27 cellular contexts compared by ENCODE assay signal in genomic region chr6:924661-925060, GRCh38.
"Had no signal": no experiment of that assay in that cellular context is flagged by ENCODE, and none has a peak within 500 bp of the region (broad histone marks: within the 10 kb centered on the region; RNA-seq: fewer than 3 reads in every experiment).

No MANE protein-coding gene starts in this region.

- DNase-seq: naive B cell; naive thymus-derived CD8-positive, alpha-beta T cell; nephron progenitor cell; nucleus accumbens; pancreas; right cardiac atrium; right lobe of liver; sigmoid colon; small intestine; stimulated activated CD4-positive, alpha-beta T cell treated with anti-CD3 and anti-CD28 coated beads, Interleukin-15, amount 100 ng/mL, for 24 hours; stimulated activated CD4-positive, alpha-beta T cell treated with anti-CD3 and anti-CD28 coated beads, Interleukin-2, amount 100 ng/mL, for 24 hours; stimulated activated CD4-positive, alpha-beta T cell treated with anti-CD3 and anti-CD28 coated beads, Interleukin-2, amount 100 ng/mL, for 48 hours; stimulated activated CD4-positive, alpha-beta T cell treated with anti-CD3 and anti-CD28 coated beads, Interleukin-4, amount 100 ng/mL, for 24 hours; stimulated activated naive B cell treated with anti-CD40 and anti-IgM and Interleukin-4, amounts not matched to agents 10 μg/mL and 1 μg/mL and 100 μg/mL, for 72 hours; stimulated activated naive CD4-positive, alpha-beta T cell treated with Interleukin-2 at 50 U/mL for 16 hours; stomach; tibial artery; transverse colon; upper lobe of right lung; uterus had no signal

- H3K27me3 ChIP-seq: neutrophil, pancreas, right lobe of liver, sigmoid colon, transverse colon, upper lobe of right lung, uterus had no signal

- H3K27ac Mint-ChIP-seq: naive thymus-derived CD8-positive, alpha-beta T cell; natural killer cell treated with Interleukin-12 subunit alpha and Interleukin-12 subunit beta and Interleukin-15 and Interleukin-18, amount 100 ng/mL, for 72 hours; nephron progenitor cell; stimulated activated effector memory CD8-positive, alpha-beta T cell treated with anti-CD3 and anti-CD28 coated beads, Interleukin-12 subunit alpha, Interleukin-12 subunit beta, amount 100 ng/mL, for 72 hours; stimulated activated naive B cell treated with anti-CD40 and anti-IgM and Interleukin-4, amounts not matched to agents 10 μg/mL and 1 μg/mL and 100 μg/mL, for 72 hours; stimulated activated naive CD8-positive, alpha-beta T cell treated with anti-CD3 and anti-CD28 coated beads, Interleukin-15, Interleukin-2, amounts not matched to agents 100 ng/mL and 50 ng/mL, for 24 hours; type B pancreatic cell had no signal

- H3K36me3 Mint-ChIP-seq: stimulated activated effector memory CD8-positive, alpha-beta T cell treated with anti-CD3 and anti-CD28 coated beads, Interleukin-12 subunit alpha, Interleukin-12 subunit beta, amount 100 ng/mL, for 72 hours; type B pancreatic cell had no signal

- H3K9me3 ChIP-seq: prostate gland, right lobe of liver, upper lobe of right lung, uterus had no signal

- H3K4me1 ChIP-seq: pancreas, prostate gland, right lobe of liver, sigmoid colon, stomach, tibial artery, transverse colon, upper lobe of right lung, uterus had no signal

- H3K4me3 Mint-ChIP-seq: naive B cell; naive thymus-derived CD8-positive, alpha-beta T cell; natural killer cell treated with Interleukin-12 subunit alpha and Interleukin-12 subunit beta and Interleukin-15 and Interleukin-18, amount 100 ng/mL, for 72 hours; nephron progenitor cell; neural crest cell; stimulated activated effector memory CD8-positive, alpha-beta T cell treated with anti-CD3 and anti-CD28 coated beads, Interleukin-12 subunit alpha, Interleukin-12 subunit beta, amount 100 ng/mL, for 72 hours; stimulated activated naive B cell treated with anti-CD40 and anti-IgM and Interleukin-4, amounts not matched to agents 10 μg/mL and 1 μg/mL and 100 μg/mL, for 72 hours; stimulated activated naive CD8-positive, alpha-beta T cell treated with anti-CD3 and anti-CD28 coated beads, Interleukin-15, Interleukin-2, amounts not matched to agents 100 ng/mL and 50 ng/mL, for 24 hours; type B pancreatic cell had no signal

- ATAC-seq: naive thymus-derived CD8-positive, alpha-beta T cell; natural killer cell treated with Interleukin-12 subunit alpha and Interleukin-12 subunit beta and Interleukin-15 and Interleukin-18, amount 100 ng/mL, for 72 hours; pancreas; right cardiac atrium; right lobe of liver; stimulated activated effector memory CD8-positive, alpha-beta T cell treated with anti-CD3 and anti-CD28 coated beads, Interleukin-12 subunit alpha, Interleukin-12 subunit beta, amount 100 ng/mL, for 72 hours; stimulated activated naive B cell treated with anti-CD40 and anti-IgM and Interleukin-4, amounts not matched to agents 10 μg/mL and 1 μg/mL and 100 μg/mL, for 72 hours; upper lobe of right lung had no signal

- H3K36me3 ChIP-seq: neutrophil, pancreas, prostate gland, right lobe of liver, sigmoid colon, stomach, tibial artery, transverse colon, upper lobe of right lung, uterus had no signal

- H3K4me3 ChIP-seq: pancreas, prostate gland, right lobe of liver, sigmoid colon, stomach, tibial artery, transverse colon, upper lobe of right lung, uterus had no signal

- H3K27ac ChIP-seq: neutrophil, pancreas, prostate gland, right lobe of liver, sigmoid colon, stomach, tibial artery, transverse colon, upper lobe of right lung, uterus had no signal

- H3K4me1 Mint-ChIP-seq: naive B cell; naive thymus-derived CD8-positive, alpha-beta T cell; nephron progenitor cell; neural crest cell; stimulated activated effector memory CD8-positive, alpha-beta T cell treated with anti-CD3 and anti-CD28 coated beads, Interleukin-12 subunit alpha, Interleukin-12 subunit beta, amount 100 ng/mL, for 72 hours; stimulated activated naive B cell treated with anti-CD40 and anti-IgM and Interleukin-4, amounts not matched to agents 10 μg/mL and 1 μg/mL and 100 μg/mL, for 72 hours had no signal
